In genomic region chr19:41136636-41137035, GRCh38 we compare ENCODE assay signal across 24 cellular contexts. TPM values are rescaled to one million over a fixed set of nuclear protein-coding genes. Genes with fewer than 3 reads are reported as not detected.
DNase-seq lines count a peak whose midpoint lies in the region; ATAC-seq and TF ChIP-seq lines count a peak whose summit lies in the region.
"Had no signal": no experiment of that assay in that cellular context is flagged by ENCODE, and none has a peak within 500 bp of the region (broad histone marks: within the 10 kb centered on the region; RNA-seq: fewer than 3 reads in every experiment).

No MANE protein-coding gene starts in this region.

- POLR2A ChIA-PET in activated B cell treated with CpG ODN at 0.5 μM for 24 hours (lab: Charles Lee): no interaction called here

- TF ChIP-seq CTCF in activated B cell treated with CpG ODN at 0.5 μM for 24 hours (IDR thresholded peaks at IDR 0.05): no peak
- no peak for TF ChIP-seq CTCF in type B pancreatic cell (conservative IDR thresholded peaks at IDR 0.05)
- TF ChIP-seq CTCF in GM10266 (IDR thresholded peaks at IDR 0.05; ENCODE audit: control insufficient read depth, insufficient read depth, low read depth, missing control alignments): no peak
- no peak for TF ChIP-seq CTCF in brain microvascular endothelial cell (IDR thresholded peaks at IDR 0.05; ENCODE audit: low read depth, low read length, missing control alignments)

- DNase-seq in activated naive CD4-positive, alpha-beta T cell treated with anti-CD3 and anti-CD28 coated beads for 36 hours: no peak
- DNase-seq in activated naive CD4-positive, alpha-beta T cell treated with anti-CD3 and anti-CD28 coated beads, Interleukin-2, amount 50 U/mL, for 72 hours (ENCODE audit: low spot score in 2 of 2): no peak
- no peak for DNase-seq in activated B cell treated with CpG ODN at 0.5 μM for 24 hours
- DNase-seq in mesendoderm: no peak
- DNase-seq in type B pancreatic cell (ENCODE audit: extremely low spot score, unreplicated experiment): no peak
- DNase-seq in GM10266 (ENCODE audit: extremely low spot score): no peak
- DNase-seq in NCI-H82 treated with DMSO at 0.1 percent for 48 hours (lab: John Stamatoyannopoulos, UW; ENCODE audit: unreplicated experiment): no peak
- DNase-seq in brain microvascular endothelial cell: no peak
- DNase-seq: ACHN; activated CD4-positive, alpha-beta T cell treated with anti-CD3 and anti-CD28 coated beads for 4 hours; hypothalamus; NCI-H2029; NCI-H446; NK-92 treated with Interleukin-12 subunit alpha and Interleukin-12 subunit beta, amount 100 ng/mL, for 24 hours; Peyer's patch; stimulated activated CD4-positive, alpha-beta T cell treated with anti-CD3 and anti-CD28 coated beads, Interleukin-4, amount 100 ng/mL, for 4 hours; T1000; uterus had no signal

- no peaks in the 10 kb centered on the region for H3K79me2 ChIP-seq in mesendoderm (ENCODE audit: control insufficient read depth, insufficient read depth, low read length)

- H2AK5ac ChIP-seq in mesendoderm (ENCODE audit: low read length): no peak overlapping the region

- H3K18ac ChIP-seq in mesendoderm (ENCODE audit: low read length): no peak overlapping the region

- WGBS in mesendoderm (ENCODE audit: extremely low coverage, insufficient coverage, low lambda C conversion rate): no CpG with 5 or more reads among the region's 14 CpGs

- H4K5ac ChIP-seq in mesendoderm (ENCODE audit: low read length): peak overlapping the region; percentile 23

- H3K4me1 ChIP-seq in mesendoderm (ENCODE audit: control insufficient read depth, low read depth, low read length): peaks cover 2% of the 10 kb centered on the region
- H3K4me1 ChIP-seq: uterus had no signal

- no peak overlapping the region for H3K4me3 ChIP-seq in mesendoderm (ENCODE audit: low read length)
- H3K4me3 ChIP-seq in brain microvascular endothelial cell (ENCODE audit: low read depth, low read length): no peak overlapping the region

- no peaks in the 10 kb centered on the region for H3K27me3 Mint-ChIP-seq in activated naive CD4-positive, alpha-beta T cell treated with anti-CD3 and anti-CD28 coated beads for 36 hours (ENCODE audit: low read depth)
- H3K27me3 Mint-ChIP-seq in activated B cell treated with CpG ODN at 0.5 μM for 24 hours (peaks cover 20% of the 10 kb centered on the region), type B pancreatic cell (peaks cover 24% of the 10 kb centered on the region)

- no peaks in the 10 kb centered on the region for H3K36me3 Mint-ChIP-seq in activated naive CD4-positive, alpha-beta T cell treated with anti-CD3 and anti-CD28 coated beads for 36 hours (ENCODE audit: low read depth)
- no peaks in the 10 kb centered on the region for H3K36me3 Mint-ChIP-seq in activated naive CD4-positive, alpha-beta T cell treated with anti-CD3 and anti-CD28 coated beads, Interleukin-2, amount 50 U/mL, for 72 hours
- H3K36me3 Mint-ChIP-seq in activated B cell treated with CpG ODN at 0.5 μM for 24 hours (ENCODE audit: low read depth) (peaks cover 2% of the 10 kb centered on the region), type B pancreatic cell (no peaks in the 10 kb centered on the region)

- no peak overlapping the region for H2BK120ac ChIP-seq in mesendoderm (ENCODE audit: low read depth, low read length)

- no peak overlapping the region for H3K4ac ChIP-seq in mesendoderm (ENCODE audit: low read depth, low read length)

- H2BK15ac ChIP-seq in mesendoderm (replicated peaks; ENCODE audit: low read depth): no peak overlapping the region

- no peak overlapping the region for H3K27ac Mint-ChIP-seq in activated naive CD4-positive, alpha-beta T cell treated with anti-CD3 and anti-CD28 coated beads for 36 hours
- H3K27ac Mint-ChIP-seq in activated naive CD4-positive, alpha-beta T cell treated with anti-CD3 and anti-CD28 coated beads, Interleukin-2, amount 50 U/mL, for 72 hours: peak overlapping the region in 1 of 2 donors; percentile 88
- no peak overlapping the region for H3K27ac Mint-ChIP-seq in activated B cell treated with CpG ODN at 0.5 μM for 24 hours
- H3K27ac Mint-ChIP-seq in type B pancreatic cell: no peak overlapping the region
- H3K27ac Mint-ChIP-seq: memory B cell had no signal

- no peaks in the 10 kb centered on the region for H3K36me3 ChIP-seq in mesendoderm (ENCODE audit: control insufficient read depth, insufficient read depth, low read length)
- no peaks in the 10 kb centered on the region for H3K36me3 ChIP-seq in brain microvascular endothelial cell (replicated peaks)
- H3K36me3 ChIP-seq: neutrophil, Peyer's patch, uterus had no signal

- no peak for ATAC-seq in activated naive CD4-positive, alpha-beta T cell treated with anti-CD3 and anti-CD28 coated beads, Interleukin-2, amount 50 U/mL, for 72 hours
- no peak for ATAC-seq in activated B cell treated with CpG ODN at 0.5 μM for 24 hours (ENCODE audit: low read depth)

- in situ Hi-C loops in brain microvascular endothelial cell (cut with HindIII; ENCODE audit: low pct_ligation_motif_present, low sequenced_read_pairs): no loop called here

- H3K9me3 Mint-ChIP-seq in activated naive CD4-positive, alpha-beta T cell treated with anti-CD3 and anti-CD28 coated beads for 36 hours: no peaks in the 10 kb centered on the region
- no peaks in the 10 kb centered on the region for H3K9me3 Mint-ChIP-seq in activated naive CD4-positive, alpha-beta T cell treated with anti-CD3 and anti-CD28 coated beads, Interleukin-2, amount 50 U/mL, for 72 hours
- H3K9me3 Mint-ChIP-seq in activated B cell treated with CpG ODN at 0.5 μM for 24 hours (no peaks in the 10 kb centered on the region), type B pancreatic cell (no peaks in the 10 kb centered on the region)
- H3K9me3 Mint-ChIP-seq: memory B cell had no signal

- no peak overlapping the region for H2BK5ac ChIP-seq in mesendoderm (ENCODE audit: low read length)

- peak overlapping the region; percentile 36 for H3K4me3 Mint-ChIP-seq in activated naive CD4-positive, alpha-beta T cell treated with anti-CD3 and anti-CD28 coated beads for 36 hours
- H3K4me3 Mint-ChIP-seq in activated B cell treated with CpG ODN at 0.5 μM for 24 hours: peak overlapping the region; percentile 90
- H3K4me3 Mint-ChIP-seq in type B pancreatic cell: peak overlapping the region; percentile 68

- H3K4me1 Mint-ChIP-seq in activated naive CD4-positive, alpha-beta T cell treated with anti-CD3 and anti-CD28 coated beads for 36 hours (ENCODE audit: low read depth): peaks cover 4% of the 10 kb centered on the region
- peaks cover 9% of the 10 kb centered on the region for H3K4me1 Mint-ChIP-seq in activated B cell treated with CpG ODN at 0.5 μM for 24 hours
- no peaks in the 10 kb centered on the region for H3K4me1 Mint-ChIP-seq in type B pancreatic cell (ENCODE audit: unreplicated experiment)

- H3K27me3 ChIP-seq in mesendoderm (ENCODE audit: insufficient read depth, low read length, poor library complexity) (no peaks in the 10 kb centered on the region), brain microvascular endothelial cell (replicated peaks) (no peaks in the 10 kb centered on the region)
- H3K27me3 ChIP-seq: Peyer's patch, uterus had no signal

- no peak overlapping the region for H3K23ac ChIP-seq in mesendoderm (ENCODE audit: low read length)

- intact Hi-C loops in activated naive CD4-positive, alpha-beta T cell treated with anti-CD3 and anti-CD28 coated beads for 36 hours (cut with micrococcal nuclease): no loop called here
- intact Hi-C loops in activated B cell treated with CpG ODN at 0.5 μM for 24 hours (cut with micrococcal nuclease): no loop called here

- no peaks in the 10 kb centered on the region for H3K79me1 ChIP-seq in mesendoderm (ENCODE audit: low read length)

- CTCF ChIA-PET in activated naive CD4-positive, alpha-beta T cell treated with anti-CD3 and anti-CD28 coated beads for 36 hours (lab: Charles Lee): no interaction called here
- CTCF ChIA-PET in activated B cell treated with CpG ODN at 0.5 μM for 24 hours (lab: Charles Lee): no interaction called here

- H3K27ac ChIP-seq in mesendoderm (ENCODE audit: low read depth, low read length): no peak overlapping the region
- H3K27ac ChIP-seq in brain microvascular endothelial cell: no peak overlapping the region
- H3K27ac ChIP-seq: C4-2B, neutrophil, uterus had no signal

- no peak overlapping the region for H4K8ac ChIP-seq in mesendoderm (ENCODE audit: low read depth, low read length)

- no peak overlapping the region for H3K56ac ChIP-seq in mesendoderm (ENCODE audit: low read length)

- no peak overlapping the region for H3K9ac ChIP-seq in mesendoderm (ENCODE audit: low read length)

- no peak overlapping the region for H3K4me2 ChIP-seq in mesendoderm (ENCODE audit: low read length)

RNA-seq across cellular contexts. Expression of gene CYP2F1, which starts 22.4 kb away (rescaled TPM):
- not detected for total RNA-seq in activated naive CD4-positive, alpha-beta T cell treated with anti-CD3 and anti-CD28 coated beads for 36 hours
- not detected for total RNA-seq in activated naive CD4-positive, alpha-beta T cell treated with anti-CD3 and anti-CD28 coated beads, Interleukin-2, amount 50 U/mL, for 72 hours
- total RNA-seq in activated B cell treated with CpG ODN at 0.5 μM for 24 hours (not detected in 2 replicates), type B pancreatic cell (ENCODE audit: low replicate concordance) (not detected in 2 replicates)
- 0.18 TPM for polyA plus RNA-seq in mesendoderm (2013, experiment 1 of 2)
- 0.10 TPM for polyA plus RNA-seq in mesendoderm (2013, experiment 2 of 2)
- total RNA-seq: endothelial cell of umbilical vein, kidney epithelial cell, Peyer's patch, SK-MEL-5, uterus had no signal
- polyA plus RNA-seq: endothelial cell of umbilical vein had no signal

RNA-seq across cellular contexts. Expression of gene CYP2A13, which starts 48.4 kb away (rescaled TPM):
- not detected for total RNA-seq in activated naive CD4-positive, alpha-beta T cell treated with anti-CD3 and anti-CD28 coated beads for 36 hours
- total RNA-seq in activated naive CD4-positive, alpha-beta T cell treated with anti-CD3 and anti-CD28 coated beads, Interleukin-2, amount 50 U/mL, for 72 hours: not detected
- not detected in 2 replicates for total RNA-seq in activated B cell treated with CpG ODN at 0.5 μM for 24 hours
- polyA plus RNA-seq in mesendoderm (2013, experiment 1 of 2): 0.10 TPM
- polyA plus RNA-seq in mesendoderm (2013, experiment 2 of 2): 0.04 TPM
- not detected in 2 replicates for total RNA-seq in type B pancreatic cell (ENCODE audit: low replicate concordance)
- total RNA-seq: endothelial cell of umbilical vein, kidney epithelial cell, Peyer's patch, SK-MEL-5, uterus had no signal
- polyA plus RNA-seq: endothelial cell of umbilical vein had no signal

RNA-seq across cellular contexts. Expression of gene CYP2S1, which starts 56.4 kb away (rescaled TPM):
- total RNA-seq in activated naive CD4-positive, alpha-beta T cell treated with anti-CD3 and anti-CD28 coated beads for 36 hours: 1 to 10 TPM in 1 of 2 experiments, under 1 TPM in 1; 0.79 to 1.9 TPM
- 1 to 10 TPM in 1 of 2 donors, under 1 TPM in 1; 0.91 to 2.0 TPM for total RNA-seq in activated naive CD4-positive, alpha-beta T cell treated with anti-CD3 and anti-CD28 coated beads, Interleukin-2, amount 50 U/mL, for 72 hours
- total RNA-seq in activated B cell treated with CpG ODN at 0.5 μM for 24 hours: not detected in 2 replicates
- 134 TPM for polyA plus RNA-seq in mesendoderm (2013, experiment 1 of 2)
- 137 TPM for polyA plus RNA-seq in mesendoderm (2013, experiment 2 of 2)
- 33.1 and 121 TPM in 2 replicates for total RNA-seq in type B pancreatic cell (ENCODE audit: low replicate concordance)
- total RNA-seq: SK-MEL-5 had no signal

Comparison
In these comparisons a context has a peak if more than half of its experiments do, and no peak if none do; other contexts are left out.
1. H3K4me3 Mint-ChIP-seq: peak in every context shown above with its lines; median percentile 90 in activated B cell treated with CpG ODN at 0.5 μM for 24 hours; 68 in type B pancreatic cell; 36 in activated naive CD4-positive, alpha-beta T cell treated with anti-CD3 and anti-CD28 coated beads for 36 hours.
2. RNA of gene CYP2S1, which starts 56.4 kb away (total RNA-seq): 33.1 to 121 TPM in type B pancreatic cell; 0.91 to 2.0 TPM in activated naive CD4-positive, alpha-beta T cell treated with anti-CD3 and anti-CD28 coated beads, Interleukin-2, amount 50 U/mL, for 72 hours, 0.79 to 1.9 TPM in activated naive CD4-positive, alpha-beta T cell treated with anti-CD3 and anti-CD28 coated beads for 36 hours and not detected in activated B cell treated with CpG ODN at 0.5 μM for 24 hours; every median in the first group is over 10 times any median in the second.